ENCODE assay signal across 8 cellular contexts in the genomic region with DNA sequence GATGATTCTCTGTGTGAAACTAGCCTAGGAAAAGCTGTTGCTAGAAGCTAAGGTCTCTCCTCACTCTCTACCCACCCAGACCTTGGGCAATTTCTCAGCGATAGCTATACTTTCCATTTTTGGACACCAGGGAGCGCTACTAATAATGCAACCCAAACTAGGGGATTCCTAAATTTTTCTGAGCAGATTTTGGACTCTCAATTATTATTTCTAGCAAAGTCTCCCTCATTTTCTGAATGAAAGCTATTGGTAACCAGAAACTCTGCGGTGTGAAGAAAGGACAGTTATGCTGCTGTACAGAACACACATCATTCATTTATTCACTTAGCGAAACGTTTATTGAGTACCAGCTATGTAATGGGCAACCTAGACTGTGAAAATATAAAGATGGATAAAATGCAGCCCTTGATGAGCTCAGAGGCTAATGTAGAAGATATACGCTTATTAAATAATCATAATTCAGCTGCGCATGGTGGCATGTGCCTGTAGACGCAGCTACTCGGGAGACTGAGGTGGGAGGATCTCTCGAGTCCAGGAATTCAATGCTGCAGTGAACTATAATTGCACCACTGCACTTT. TPM values are rescaled to one million over a fixed set of nuclear protein-coding genes. Genes with fewer than 3 reads are reported as not detected.
DNase-seq lines count a peak whose midpoint lies in the region; ATAC-seq, FAIRE-seq and TF ChIP-seq lines count a peak whose summit lies in the region.

No MANE protein-coding gene starts in this region.

- peaks cover 10% of the 10 kb centered on the region for H3K4me1 Mint-ChIP-seq in endothelial cell (ENCODE audit: unreplicated experiment)
- H3K4me1 Mint-ChIP-seq in naive thymus-derived CD8-positive, alpha-beta T cell, result peaks cover 21 to 43% (median 36%) of the 10 kb centered on the region in 4 donors

- no peak overlapping the region for H3K4me3 Mint-ChIP-seq in endothelial cell (ENCODE audit: unreplicated experiment)
- H3K4me3 Mint-ChIP-seq in naive thymus-derived CD8-positive, alpha-beta T cell, result no peak overlapping the region

- no peak overlapping the region for H3K9ac ChIP-seq in MM.1S (ENCODE audit: low read length)

- H3K36me3 ChIP-seq in MM.1S (replicated peaks; ENCODE audit: insufficient read depth, low read length), result no peaks in the 10 kb centered on the region

- peaks cover 19% of the 10 kb centered on the region for H3K4me1 ChIP-seq in MM.1S (ENCODE audit: low read length)

- no peak overlapping the region for H3K27ac Mint-ChIP-seq in endothelial cell (ENCODE audit: unreplicated experiment)
- H3K27ac Mint-ChIP-seq in naive thymus-derived CD8-positive, alpha-beta T cell, result peak overlapping the region; percentile 16 to 87 (median 60)

- H3K4me3 ChIP-seq in MM.1S (ENCODE audit: low read length), result no peak overlapping the region

- no peaks in the 10 kb centered on the region for H3K9me2 ChIP-seq in MM.1S (replicated peaks; ENCODE audit: insufficient read depth, low read length)

- H3K79me2 ChIP-seq in MM.1S (ENCODE audit: low read length), result no peaks in the 10 kb centered on the region

- peaks cover 17% of the 10 kb centered on the region for H3F3A ChIP-seq in MM.1S (ENCODE audit: insufficient read depth, low read length)

- H2AFZ ChIP-seq in MM.1S (ENCODE audit: low read length), result no peak overlapping the region

- peak; percentile 36 for DNase-seq in stimulated activated CD4-positive, alpha-beta T cell treated with anti-CD3 and anti-CD28 coated beads, Interleukin-2, amount 100 ng/mL, for 4 hours (ENCODE audit: low read depth)
- DNase-seq in stimulated activated CD4-positive, alpha-beta T cell treated with anti-CD3 and anti-CD28 coated beads, Interleukin-12 subunit alpha, Interleukin-12 subunit beta, amount 100 ng/mL, for 4 hours, result no peak
- DNase-seq in MM.1S, result peak; percentile 59
- peak; percentile 15 for DNase-seq in T1000 (lab: John Stamatoyannopoulos, UW)
- peak; percentile 64 for DNase-seq in endothelial cell (ENCODE audit: low spot score)
- DNase-seq in naive thymus-derived CD8-positive, alpha-beta T cell, result peak in 8 of 10 donors; percentile 51 to 70 (median 63)
- no peak for DNase-seq in HTR-8/SVneo (ENCODE audit: insufficient read length, low spot score)

- FAIRE-seq in HTR-8/SVneo (lab: Jason Lieb, UNC), result no peak

- no peak overlapping the region for H3K27ac ChIP-seq in MM.1S (ENCODE audit: low read length)

- ATAC-seq in naive thymus-derived CD8-positive, alpha-beta T cell, result peak; percentile 51 to 64
- no peak for ATAC-seq in GM21723 (IDR thresholded peaks at IDR 0.05; ENCODE audit: unreplicated experiment)

- peaks cover 9% of the 10 kb centered on the region for H3K27me3 Mint-ChIP-seq in endothelial cell (ENCODE audit: unreplicated experiment)
- H3K27me3 Mint-ChIP-seq in naive thymus-derived CD8-positive, alpha-beta T cell, result no peaks in the 10 kb centered on the region

- H4K20me1 ChIP-seq in MM.1S (ENCODE audit: insufficient read depth, low read length), result no peaks in the 10 kb centered on the region

- no peaks in the 10 kb centered on the region for H3K36me3 Mint-ChIP-seq in endothelial cell (ENCODE audit: low read depth, unreplicated experiment)
- H3K36me3 Mint-ChIP-seq in naive thymus-derived CD8-positive, alpha-beta T cell, result no peaks in the 10 kb centered on the region

- no peaks in the 10 kb centered on the region for H3K27me3 ChIP-seq in MM.1S (replicated peaks; ENCODE audit: insufficient read depth, low read length)

- TF ChIP-seq CTCF in MM.1S (IDR thresholded peaks at IDR 0.05; ENCODE audit: low read length) (peak; percentile 77), endothelial cell (IDR thresholded peaks at IDR 0.05; ENCODE audit: unreplicated experiment) (peak; percentile 68)

- H3K9me3 Mint-ChIP-seq in endothelial cell (ENCODE audit: unreplicated experiment), result peaks cover 4% of the 10 kb centered on the region
- no peaks in the 10 kb centered on the region for H3K9me3 Mint-ChIP-seq in naive thymus-derived CD8-positive, alpha-beta T cell

- POLR2A ChIA-PET in naive thymus-derived CD8-positive, alpha-beta T cell (lab: Charles Lee), result interaction anchor here (1.0 to 14.9 kb wide), 7 partner anchors 10 to 224 kb away, joined by 3 to 406 read pairs (median 5); a partner anchor contains a TSS

- H3K4me2 ChIP-seq in MM.1S (ENCODE audit: low read depth, low read length), result no peak overlapping the region

- no peaks in the 10 kb centered on the region for H3K9me3 ChIP-seq in MM.1S (replicated peaks; ENCODE audit: insufficient read depth, low read length)

RNA-seq across cellular contexts. Expression of a gene that starts 6.1 kb away (rescaled TPM):
- 35.9 TPM for total RNA-seq in endothelial cell (ENCODE audit: unreplicated experiment)
- 100 to 1,000 TPM in 1 of 2 experiments, 10 to 100 TPM in 1; 98.7 to 101 TPM for total RNA-seq in naive thymus-derived CD8-positive, alpha-beta T cell
- polyA plus RNA-seq in naive thymus-derived CD8-positive, alpha-beta T cell, result 10 to 100 TPM; 33.4 to 39.0 (median 38.9) TPM

RNA-seq across cellular contexts. Expression of a gene that starts 8.6 kb away (rescaled TPM):
- total RNA-seq in endothelial cell (ENCODE audit: unreplicated experiment), result 76.5 TPM
- total RNA-seq in naive thymus-derived CD8-positive, alpha-beta T cell, result 10 to 100 TPM; 78.4 to 79.3 TPM
- polyA plus RNA-seq in naive thymus-derived CD8-positive, alpha-beta T cell, result 100 to 1,000 TPM; 125 to 175 (median 144) TPM

RNA-seq across cellular contexts. Expression of a gene that starts 41.0 kb away (rescaled TPM):
- 22.7 TPM for total RNA-seq in endothelial cell (ENCODE audit: unreplicated experiment)
- total RNA-seq in naive thymus-derived CD8-positive, alpha-beta T cell, result 10 to 100 TPM; 23.0 to 23.1 TPM
- polyA plus RNA-seq in naive thymus-derived CD8-positive, alpha-beta T cell, result 10 to 100 TPM; 13.6 to 24.2 (median 21.9) TPM

RNA-seq across cellular contexts. Expression of a gene that starts 52.0 kb away (rescaled TPM):
- total RNA-seq in endothelial cell (ENCODE audit: unreplicated experiment), result 59.9 TPM
- 100 to 1,000 TPM; 106 to 126 TPM for total RNA-seq in naive thymus-derived CD8-positive, alpha-beta T cell
- 10 to 100 TPM; 31.8 to 50.9 (median 44.9) TPM for polyA plus RNA-seq in naive thymus-derived CD8-positive, alpha-beta T cell

Comparison
In these comparisons a context has a peak if more than half of its experiments do, and no peak if none do; other contexts are left out.
1. DNase-seq: peak in stimulated activated CD4-positive, alpha-beta T cell treated with anti-CD3 and anti-CD28 coated beads, Interleukin-2, amount 100 ng/mL, for 4 hours (single experiment), MM.1S (single experiment), T1000 (single experiment), endothelial cell (single experiment) and naive thymus-derived CD8-positive, alpha-beta T cell (8 of 10); none in stimulated activated CD4-positive, alpha-beta T cell treated with anti-CD3 and anti-CD28 coated beads, Interleukin-12 subunit alpha, Interleukin-12 subunit beta, amount 100 ng/mL, for 4 hours (single experiment) and HTR-8/SVneo (single experiment).